Comparison of ENCODE assay signal across 2 cellular contexts in the genomic region with DNA sequence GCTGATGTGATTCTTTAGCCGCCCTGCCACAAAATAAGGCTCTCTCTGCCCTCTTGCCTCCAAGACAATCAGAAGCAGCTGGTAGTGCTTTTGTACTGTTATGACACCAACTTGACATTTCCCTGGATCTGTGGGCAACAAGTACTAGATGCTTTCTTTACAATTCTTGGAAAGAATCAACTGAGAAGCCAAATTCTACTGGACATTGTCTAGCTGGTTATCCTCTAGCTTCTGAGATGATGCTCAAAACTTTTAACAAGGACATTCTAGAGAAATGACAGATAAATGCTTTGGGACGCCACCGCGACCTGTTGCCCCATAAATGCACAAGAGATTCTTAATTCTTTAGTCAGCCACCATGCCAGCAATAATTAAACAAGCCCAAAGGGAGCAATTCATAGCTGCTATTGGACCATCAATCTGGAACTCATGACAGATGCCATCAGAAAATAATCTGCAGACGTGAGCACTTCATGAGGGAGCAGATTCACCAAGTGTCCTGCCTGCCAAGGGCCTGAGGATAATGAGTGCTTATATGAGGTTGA.
TF ChIP-seq lines count a peak whose summit lies in the region.

No MANE protein-coding gene starts in this region.

TF ChIP-seq in SK-N-SH, 30 proteins besides CTCF, POLR2A, EP300 and RAD21:
- TF ChIP-seq CHD2 (IDR thresholded peaks at IDR 0.05; ENCODE audit: low read length, partially characterized antibody): no peak
- no peak for TF ChIP-seq NRF1 (IDR thresholded peaks at IDR 0.05; ENCODE audit: low read depth, low read length)
- TF ChIP-seq MEF2A (IDR thresholded peaks at IDR 0.05; ENCODE audit: borderline replicate concordance, low read depth): no peak
- TF ChIP-seq RCOR1 (IDR thresholded peaks at IDR 0.05; ENCODE audit: low read length): no peak
- TF ChIP-seq NFIC (IDR thresholded peaks at IDR 0.05; ENCODE audit: borderline replicate concordance): no peak
- TF ChIP-seq YY1 (IDR thresholded peaks at IDR 0.05; ENCODE audit: low read depth): no peak
- TF ChIP-seq SMC3 (IDR thresholded peaks at IDR 0.05; ENCODE audit: low read depth, low read length): no peak
- no peak for TF ChIP-seq ELF1 (IDR thresholded peaks at IDR 0.05)
- TF ChIP-seq POLR2AphosphoS5 (IDR thresholded peaks at IDR 0.05; ENCODE audit: low read depth, low read length): no peak
- TF ChIP-seq EZH2phosphoT487 (IDR thresholded peaks at IDR 0.05; ENCODE audit: borderline replicate concordance, low read depth): no peak
- TF ChIP-seq, protein P1, sequence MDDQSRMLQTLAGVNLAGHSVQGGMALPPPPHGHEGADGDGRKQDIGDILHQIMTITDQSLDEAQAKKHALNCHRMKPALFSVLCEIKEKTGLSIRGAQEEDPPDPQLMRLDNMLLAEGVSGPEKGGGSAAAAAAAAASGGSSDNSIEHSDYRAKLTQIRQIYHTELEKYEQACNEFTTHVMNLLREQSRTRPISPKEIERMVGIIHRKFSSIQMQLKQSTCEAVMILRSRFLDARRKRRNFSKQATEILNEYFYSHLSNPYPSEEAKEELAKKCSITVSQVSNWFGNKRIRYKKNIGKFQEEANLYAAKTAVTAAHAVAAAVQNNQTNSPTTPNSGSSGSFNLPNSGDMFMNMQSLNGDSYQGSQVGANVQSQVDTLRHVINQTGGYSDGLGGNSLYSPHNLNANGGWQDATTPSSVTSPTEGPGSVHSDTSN (IDR thresholded peaks at IDR 0.05): no peak

TF ChIP-seq in SK-N-SH treated with all-trans-retinoic acid at 6 μM for 48 hours, 23 proteins besides CTCF, POLR2A, EP300 and RAD21:
- TF ChIP-seq, protein P2, sequence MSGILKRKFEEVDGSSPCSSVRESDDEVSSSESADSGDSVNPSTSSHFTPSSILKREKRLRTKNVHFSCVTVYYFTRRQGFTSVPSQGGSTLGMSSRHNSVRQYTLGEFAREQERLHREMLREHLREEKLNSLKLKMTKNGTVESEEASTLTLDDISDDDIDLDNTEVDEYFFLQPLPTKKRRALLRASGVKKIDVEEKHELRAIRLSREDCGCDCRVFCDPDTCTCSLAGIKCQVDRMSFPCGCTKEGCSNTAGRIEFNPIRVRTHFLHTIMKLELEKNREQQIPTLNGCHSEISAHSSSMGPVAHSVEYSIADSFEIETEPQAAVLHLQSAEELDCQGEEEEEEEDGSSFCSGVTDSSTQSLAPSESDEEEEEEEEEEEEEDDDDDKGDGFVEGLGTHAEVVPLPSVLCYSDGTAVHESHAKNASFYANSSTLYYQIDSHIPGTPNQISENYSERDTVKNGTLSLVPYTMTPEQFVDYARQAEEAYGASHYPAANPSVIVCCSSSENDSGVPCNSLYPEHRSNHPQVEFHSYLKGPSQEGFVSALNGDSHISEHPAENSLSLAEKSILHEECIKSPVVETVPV (CRISPR knock-in tag; IDR thresholded peaks at IDR 0.05): no peak
- TF ChIP-seq, protein P3, sequence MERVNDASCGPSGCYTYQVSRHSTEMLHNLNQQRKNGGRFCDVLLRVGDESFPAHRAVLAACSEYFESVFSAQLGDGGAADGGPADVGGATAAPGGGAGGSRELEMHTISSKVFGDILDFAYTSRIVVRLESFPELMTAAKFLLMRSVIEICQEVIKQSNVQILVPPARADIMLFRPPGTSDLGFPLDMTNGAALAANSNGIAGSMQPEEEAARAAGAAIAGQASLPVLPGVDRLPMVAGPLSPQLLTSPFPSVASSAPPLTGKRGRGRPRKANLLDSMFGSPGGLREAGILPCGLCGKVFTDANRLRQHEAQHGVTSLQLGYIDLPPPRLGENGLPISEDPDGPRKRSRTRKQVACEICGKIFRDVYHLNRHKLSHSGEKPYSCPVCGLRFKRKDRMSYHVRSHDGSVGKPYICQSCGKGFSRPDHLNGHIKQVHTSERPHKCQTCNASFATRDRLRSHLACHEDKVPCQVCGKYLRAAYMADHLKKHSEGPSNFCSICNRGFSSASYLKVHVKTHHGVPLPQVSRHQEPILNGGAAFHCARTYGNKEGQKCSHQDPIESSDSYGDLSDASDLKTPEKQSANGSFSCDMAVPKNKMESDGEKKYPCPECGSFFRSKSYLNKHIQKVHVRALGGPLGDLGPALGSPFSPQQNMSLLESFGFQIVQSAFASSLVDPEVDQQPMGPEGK (CRISPR knock-in tag; IDR thresholded peaks at IDR 0.05; ENCODE audit: borderline replicate concordance): no peak
- TF ChIP-seq ARNTL (CRISPR knock-in tag; IDR thresholded peaks at IDR 0.05; ENCODE audit: borderline replicate concordance, low read depth) (no peak), OSR1 (CRISPR knock-in tag; IDR thresholded peaks at IDR 0.05) (no peak), ISL1 (CRISPR knock-in tag; IDR thresholded peaks at IDR 0.05) (no peak), CSDC2 (CRISPR knock-in tag; IDR thresholded peaks at IDR 0.05) (no peak), SNAI2 (CRISPR knock-in tag; IDR thresholded peaks at IDR 0.05) (no peak), ZC3H10 (CRISPR knock-in tag; IDR thresholded peaks at IDR 0.05) (no peak), PPARA (CRISPR knock-in tag; IDR thresholded peaks at IDR 0.05; ENCODE audit: borderline replicate concordance) (no peak)
- TF ChIP-seq, protein P4, sequence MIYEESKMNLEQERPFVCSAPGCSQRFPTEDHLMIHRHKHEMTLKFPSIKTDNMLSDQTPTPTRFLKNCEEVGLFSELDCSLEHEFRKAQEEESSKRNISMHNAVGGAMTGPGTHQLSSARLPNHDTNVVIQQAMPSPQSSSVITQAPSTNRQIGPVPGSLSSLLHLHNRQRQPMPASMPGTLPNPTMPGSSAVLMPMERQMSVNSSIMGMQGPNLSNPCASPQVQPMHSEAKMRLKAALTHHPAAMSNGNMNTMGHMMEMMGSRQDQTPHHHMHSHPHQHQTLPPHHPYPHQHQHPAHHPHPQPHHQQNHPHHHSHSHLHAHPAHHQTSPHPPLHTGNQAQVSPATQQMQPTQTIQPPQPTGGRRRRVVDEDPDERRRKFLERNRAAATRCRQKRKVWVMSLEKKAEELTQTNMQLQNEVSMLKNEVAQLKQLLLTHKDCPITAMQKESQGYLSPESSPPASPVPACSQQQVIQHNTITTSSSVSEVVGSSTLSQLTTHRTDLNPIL (CRISPR knock-in tag; IDR thresholded peaks at IDR 0.05; ENCODE audit: low read depth): no peak
